22 cellular contexts compared by ENCODE assay signal in the genomic region with DNA sequence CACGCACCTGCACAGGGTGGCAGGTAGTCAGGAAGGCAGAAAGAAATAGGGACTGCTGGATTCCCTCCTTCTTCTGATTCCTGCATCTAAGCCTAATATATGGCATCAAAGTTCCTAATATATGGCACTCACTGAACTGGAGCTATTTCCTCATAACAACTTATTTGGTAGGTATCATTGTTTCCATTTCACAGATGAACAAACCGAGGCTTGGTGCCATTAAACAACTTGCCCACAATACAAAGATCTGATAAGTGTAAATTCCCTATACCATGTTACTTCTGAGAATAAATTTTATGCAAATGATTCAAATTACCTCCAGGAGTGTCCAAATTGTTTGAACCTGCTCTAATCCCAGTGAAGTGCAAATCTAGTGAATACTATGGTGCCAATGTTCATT. TPM values are rescaled to one million over a fixed set of nuclear protein-coding genes. Genes with fewer than 3 reads are reported as not detected.
A peak's percentile ranks its signal among the peaks of the same experiment; 100 is the strongest.
DNase-seq lines count a peak whose midpoint lies in the region; ATAC-seq, FAIRE-seq and TF ChIP-seq lines count a peak whose summit lies in the region.
"Had no signal": no experiment of that assay in that cellular context is flagged by ENCODE, and none has a peak within 500 bp of the region (broad histone marks: within the 10 kb centered on the region; RNA-seq: fewer than 3 reads in every experiment).

No MANE protein-coding gene starts in this region.

- in situ Hi-C loops in K562 (cut with MboI), result no loop called here

- H4K20me1 ChIP-seq in MM.1S (ENCODE audit: insufficient read depth, low read length), result no peaks in the 10 kb centered on the region
- no peaks in the 10 kb centered on the region for H4K20me1 ChIP-seq in K562 (replicated peaks; ENCODE audit: control insufficient read depth, insufficient read depth, low read length)

- no peaks in the 10 kb centered on the region for H3K9me3 ChIP-seq in MM.1S (replicated peaks; ENCODE audit: insufficient read depth, low read length)
- no peaks in the 10 kb centered on the region for H3K9me3 ChIP-seq in K562 (replicated peaks; ENCODE audit: control insufficient read depth, insufficient read depth, low read depth, low read length)
- H3K9me3 ChIP-seq in left ventricle myocardium inferior (replicated peaks), result no peaks in the 10 kb centered on the region
- H3K9me3 ChIP-seq: BE2C had no signal

- H3K4me1 ChIP-seq in MM.1S (ENCODE audit: low read length) (peaks cover 21% of the 10 kb centered on the region), K562 (replicated peaks in 1 of 2; ENCODE audit: control insufficient read depth in 2 of 2, insufficient read depth in 2 of 2, low read length in 2 of 2) (peaks cover 0 to 15% of the 10 kb centered on the region in 2 experiments; a peak in 2 of 5 replicates), left ventricle myocardium inferior (peaks cover 35% of the 10 kb centered on the region)
- H3K4me1 ChIP-seq: BE2C had no signal

- no peak for TF ChIP-seq EP300 in K562 (IDR thresholded peaks at IDR 0.05; ENCODE audit: low read length)

- CTCF ChIA-PET in K562 (lab: Yijun Ruan, JAX; ENCODE audit: low intra/inter-chr PET ratio), result no interaction called here

- H3K9me2 ChIP-seq in MM.1S (replicated peaks; ENCODE audit: insufficient read depth, low read length), result no peaks in the 10 kb centered on the region

- H3K79me2 ChIP-seq in MM.1S (ENCODE audit: low read length) (peaks cover 11% of the 10 kb centered on the region), K562 (ENCODE audit: control insufficient read depth, insufficient read depth, low read length) (no peaks in the 10 kb centered on the region; the same call in 2 of the 3 replicates)

- 42% methylated on average over 2 of the region's 2 CpGs for WGBS in K562 (ENCODE audit: insufficient coverage, low coverage, missing lambda C conversion rate)

- H3K9me3 Mint-ChIP-seq in nephron, result no peaks in the 10 kb centered on the region
- H3K9me3 Mint-ChIP-seq: CD8-positive, alpha-beta memory T cell; H9 had no signal

- FAIRE-seq in K562 (lab: Jason Lieb, UNC), result no peak
- FAIRE-seq: A204.1, GM12878, HTR-8/SVneo had no signal

- TF ChIP-seq CTCF in MM.1S (IDR thresholded peaks at IDR 0.05; ENCODE audit: low read length), result no peak
- TF ChIP-seq CTCF in K562 (IDR thresholded peaks at IDR 0.05 in 2 of 3, conservative IDR thresholded peaks at IDR 0.05 in 1 of 3; ENCODE audit: insufficient read depth in 2 of 3, low read depth in 1 of 3, low read length in 3 of 3), result no peak
- TF ChIP-seq CTCF in nephron (IDR thresholded peaks at IDR 0.05; ENCODE audit: unreplicated experiment in 3 of 3), result no peak
- no peak for TF ChIP-seq CTCF in left ventricle myocardium inferior (IDR thresholded peaks at IDR 0.05; ENCODE audit: borderline replicate concordance)

- H3K9ac ChIP-seq in MM.1S (ENCODE audit: low read length), result peak overlapping the region; percentile 30; the same call in 1 of the 2 replicates
- no peak overlapping the region for H3K9ac ChIP-seq in K562 (ENCODE audit: insufficient read depth in 1 of 2, low read depth in 2 of 2, low read length in 2 of 2)

- H3F3A ChIP-seq in MM.1S (ENCODE audit: insufficient read depth, low read length), result peaks cover 20% of the 10 kb centered on the region

- no peak for DNase-seq in MM.1S
- no peak for DNase-seq in K562 (ENCODE audit: extremely low read depth in 1 of 4, low spot score in 3 of 4)
- no peak for DNase-seq in erythroblast (lab: John Stamatoyannopoulos, UW)
- no peak for DNase-seq in left ventricle myocardium inferior
- no peak for DNase-seq in nucleus accumbens (lab: John Stamatoyannopoulos, UW)
- DNase-seq: ACHN; BE2C; C1 segment of cervical spinal cord; CD4-positive, CD25-positive, alpha-beta regulatory T cell; CD8-positive, alpha-beta memory T cell; COR-L47; DMS 273 treated with DMSO at 0.1 percent for 48 hours; DMS53; DND-41; EL; GOT3; H9 had no signal

- H3K4me3 ChIP-seq in MM.1S (ENCODE audit: low read length) (no peak overlapping the region), K562 (no peak overlapping the region), left ventricle myocardium inferior (no peak overlapping the region)
- H3K4me3 ChIP-seq: GM12878 had no signal

- TF ChIP-seq POLR2A in K562 (conservative IDR thresholded peaks at IDR 0.05), result no peak
- TF ChIP-seq POLR2A in erythroblast (IDR thresholded peaks at IDR 0.05; ENCODE audit: low read length), result no peak

- no peak for TF ChIP-seq RAD21 in K562 (CRISPR knock-in tag; conservative IDR thresholded peaks at IDR 0.05 in 1 of 2, IDR thresholded peaks at IDR 0.05 in 1 of 2)

- H3K4me3 Mint-ChIP-seq in nephron, result peak overlapping the region; percentile 56 to 72 (median 63)

- H3K4me2 ChIP-seq in MM.1S (ENCODE audit: low read depth, low read length) (peak overlapping the region; percentile 70; the same call in 1 of the 2 replicates), K562 (ENCODE audit: insufficient read depth, low read length) (no peak overlapping the region)

- peaks cover 8% of the 10 kb centered on the region for H3K27me3 Mint-ChIP-seq in nephron (ENCODE audit: low read depth)

- intact Hi-C loops in K562 (cut with micrococcal nuclease) (loop anchor here (5.0 kb wide), 1 partner anchor 111 kb away; no protein-coding TSS in a partner anchor), left ventricle myocardium inferior (cut with micrococcal nuclease) (no loop called here)

- ATAC-seq in K562, result no peak

- H3K36me3 Mint-ChIP-seq in nephron (ENCODE audit: low read depth), result no peaks in the 10 kb centered on the region
- H3K36me3 Mint-ChIP-seq: CD4-positive, CD25-positive, alpha-beta regulatory T cell; CD8-positive, alpha-beta memory T cell; IgD-negative memory B cell had no signal

- H3K27ac ChIP-seq in MM.1S (ENCODE audit: low read length), result peak overlapping the region; percentile 68; the same call in 1 of the 2 replicates
- no peak overlapping the region for H3K27ac ChIP-seq in K562 (ENCODE audit: extremely low read depth, low read depth, low read length)
- H3K27ac ChIP-seq in left ventricle myocardium inferior (replicated peaks), result no peak overlapping the region

- BruUV-seq in K562 (replicated peaks; lab: Mats Ljungman, UMichigan), result no TSS peak

- POLR2A ChIA-PET in K562 (lab: Yijun Ruan, JAX), result no interaction called here

- H3K36me3 ChIP-seq in MM.1S (replicated peaks; ENCODE audit: insufficient read depth, low read length) (no peaks in the 10 kb centered on the region), K562 (ENCODE audit: control insufficient read depth, insufficient read depth, low read length) (no peaks in the 10 kb centered on the region), left ventricle myocardium inferior (no peaks in the 10 kb centered on the region)
- H3K36me3 ChIP-seq: BE2C had no signal

- H3K27ac Mint-ChIP-seq in nephron, result no peak overlapping the region
- H3K27ac Mint-ChIP-seq: CD4-positive, CD25-positive, alpha-beta regulatory T cell; H9; IgD-negative memory B cell had no signal

- H3K27me3 ChIP-seq in MM.1S (replicated peaks; ENCODE audit: insufficient read depth, low read length) (no peaks in the 10 kb centered on the region), K562 (ENCODE audit: control insufficient read depth in 2 of 2, insufficient read depth in 2 of 2, low read length in 2 of 2) (peaks cover 9 to 29% of the 10 kb centered on the region in 2 experiments), left ventricle myocardium inferior (ENCODE audit: low read depth) (no peaks in the 10 kb centered on the region)

- peaks cover 25% of the 10 kb centered on the region for H3K4me1 Mint-ChIP-seq in nephron

- H2AFZ ChIP-seq in MM.1S (ENCODE audit: low read length), result peak overlapping the region; percentile 38; the same call in 1 of the 2 replicates
- H2AFZ ChIP-seq in K562 (ENCODE audit: low read depth, low read length), result no peak overlapping the region

- no peaks in the 10 kb centered on the region for H3K9me1 ChIP-seq in K562 (ENCODE audit: control insufficient read depth, insufficient read depth, low read length)

TF ChIP-seq in K562, 482 proteins besides CTCF, POLR2A, EP300 and RAD21 (continues in another document):
- TF ChIP-seq RBM25 (IDR thresholded peaks at IDR 0.05; ENCODE audit: low read depth, low read length, severe bottlenecking) (peak; percentile 93), BMI1 (IDR thresholded peaks at IDR 0.05; ENCODE audit: low read length) (no peak), KDM1A (IDR thresholded peaks at IDR 0.05) (0 out of 4 replicates have a peak, but pooled peaks of 1 of the 2 experiments have one; percentile 21), PTRF (tag; IDR thresholded peaks at IDR 0.05) (no peak), ATF7 (IDR thresholded peaks at IDR 0.05) (no peak), TAF15 (IDR thresholded peaks at IDR 0.05; ENCODE audit: low read depth, low read length) (no peak), GTF2A2 (tag; IDR thresholded peaks at IDR 0.05) (no peak)

RNA-seq across cellular contexts. Expression of a gene that starts 2.1 kb away (rescaled TPM):
- 1.8 and 5.6 TPM in 2 replicates for total RNA-seq in K562 (2011; cell fraction: chromatin; rRNA removed; ENCODE audit: low replicate concordance)
- 2.9 and 5.2 TPM in 2 replicates for total RNA-seq in K562 (2011; cell fraction: nucleolus; rRNA removed)
- total RNA-seq in K562 (2011; cell fraction: nucleoplasm; rRNA removed), result 3.8 and 6.3 TPM in 2 replicates
- total RNA-seq in K562 (2014; rRNA removed) (4.5 and 5.2 TPM in 2 replicates), K562 (2014; rRNA removed; fragmentation: Illumina TruSeq; extraction: Trizol) (2.8 and 3.3 TPM in 2 replicates), K562 (2015; rRNA removed; fragmentation: Illumina TruSeq; extraction: Trizol) (4.5 and 4.8 TPM in 2 replicates), K562 (2021) (7.7 and 8.2 TPM in 2 replicates), left ventricle myocardium inferior (8.3 TPM)
- polyA plus RNA-seq in K562 (2011; rRNA removed) (7.8 and 14.2 TPM in 2 replicates), K562 (2014; fragmentation: Illumina TruSeq; extraction: Trizol) (6.9 and 7.3 TPM in 2 replicates), K562 (2014; fragmentation: Nextera tagmentation; extraction: Ambion mirVana) (under 1 TPM; 0.51 to 0.94 TPM), K562 (2014; rRNA removed) (5.3 and 5.7 TPM in 2 replicates)
- polyA plus RNA-seq in K562 (2011; cell fraction: cytosol; rRNA removed), result 10.2 and 16.3 TPM in 2 replicates
- 6.8 and 8.9 TPM in 2 replicates for polyA plus RNA-seq in K562 (2011; cell fraction: nucleus; rRNA removed)
- polyA plus RNA-seq in K562 (2012), result 9.1 and 10.0 TPM in 2 replicates
- 7.6 and 11.3 TPM in 2 replicates for polyA minus RNA-seq in K562 (2011; rRNA and poly(A)+ RNA removed)
- 7.3 and 11.0 TPM in 2 replicates for polyA minus RNA-seq in K562 (2011; cell fraction: cytosol; rRNA and poly(A)+ RNA removed)
- polyA minus RNA-seq in K562 (2011; cell fraction: nucleus; rRNA and poly(A)+ RNA removed), result 2.8 and 3.8 TPM in 2 replicates
